Comparison of ENCODE assay signal across 12 cellular contexts in the genomic region with DNA sequence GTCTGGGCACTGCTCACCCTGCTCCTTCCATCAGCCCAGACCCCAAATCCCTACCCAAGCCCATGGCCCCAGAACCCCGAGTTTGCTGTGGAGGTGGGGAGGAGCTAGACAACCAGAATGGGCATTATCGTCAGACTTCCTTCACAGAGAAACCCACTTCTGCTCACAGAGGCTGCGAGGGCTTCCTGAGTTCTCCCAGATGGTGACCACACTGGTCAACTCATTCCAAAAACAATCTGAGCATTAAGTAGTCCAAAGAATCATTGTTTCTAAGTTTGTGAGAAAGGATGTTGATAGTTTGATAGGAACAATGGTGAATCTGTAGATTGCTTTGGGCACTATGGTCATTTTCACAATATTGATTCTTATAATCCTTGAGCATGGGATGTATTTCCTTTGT.
DNase-seq lines count a peak whose midpoint lies in the region.
"Had no signal": no experiment of that assay in that cellular context is flagged by ENCODE, and none has a peak within 500 bp of the region (broad histone marks: within the 10 kb centered on the region; RNA-seq: fewer than 3 reads in every experiment).

No MANE protein-coding gene starts in this region.

- H3K4me1 ChIP-seq in mesenchymal stem cell (ENCODE audit: control insufficient read depth, insufficient read depth, low read depth, low read length) = no peaks in the 10 kb centered on the region
- H3K4me1 ChIP-seq: Caco-2 had no signal

- H3K14ac ChIP-seq in mesenchymal stem cell (ENCODE audit: low read length in 2 of 2) = no peak overlapping the region

- peaks cover 37% of the 10 kb centered on the region for H3K9me3 ChIP-seq in mesenchymal stem cell (ENCODE audit: control insufficient read depth, low read length)
- H3K9me3 ChIP-seq: Caco-2 had no signal

- no peak overlapping the region for H4K91ac ChIP-seq in mesenchymal stem cell (ENCODE audit: low read length)

- peaks cover 8 to 16% of the 10 kb centered on the region in 2 experiments for H3K27me3 ChIP-seq in mesenchymal stem cell (ENCODE audit: control insufficient read depth in 1 of 2, insufficient read depth in 1 of 2, low read length in 2 of 2)

- 75% methylated on average over 2 of the region's 3 CpGs for WGBS in mesenchymal stem cell

- no peaks in the 10 kb centered on the region for H3K79me1 ChIP-seq in mesenchymal stem cell (replicated peaks; ENCODE audit: low read length, poor library complexity, severe bottlenecking)

- H3K18ac ChIP-seq in mesenchymal stem cell (ENCODE audit: low read depth in 1 of 2, low read length in 2 of 2) = no peak overlapping the region

- H3K4ac ChIP-seq in mesenchymal stem cell (ENCODE audit: low read depth in 1 of 2, low read length in 2 of 2) = no peak overlapping the region

- H2BK15ac ChIP-seq in mesenchymal stem cell (ENCODE audit: low read depth, poor library complexity, severe bottlenecking) = no peak overlapping the region

- H3K27ac ChIP-seq in mesenchymal stem cell (ENCODE audit: low read length, poor library complexity, severe bottlenecking) = no peak overlapping the region
- H3K27ac ChIP-seq: C4-2B, GM23248 had no signal

- H3K9ac ChIP-seq in mesenchymal stem cell (ENCODE audit: low read length) = no peak overlapping the region
- H3K9ac ChIP-seq: GM23248 had no signal

- no peak overlapping the region for H2BK12ac ChIP-seq in mesenchymal stem cell (ENCODE audit: low read length in 2 of 2)

- no peak overlapping the region for H2AFZ ChIP-seq in mesenchymal stem cell (ENCODE audit: low read depth, low read length)
- H2AFZ ChIP-seq: GM23248 had no signal

- no peak overlapping the region for H3K23ac ChIP-seq in mesenchymal stem cell (ENCODE audit: low read length in 2 of 2)

- no peak overlapping the region for H3K4me2 ChIP-seq in mesenchymal stem cell (ENCODE audit: low read length, poor library complexity, severe bottlenecking)

- no peak overlapping the region for H2BK5ac ChIP-seq in mesenchymal stem cell (ENCODE audit: low read depth, low read length, poor library complexity, severe bottlenecking)

- no peak overlapping the region for H3K4me3 ChIP-seq in mesenchymal stem cell (ENCODE audit: insufficient read depth in 1 of 2, low read depth in 1 of 2, low read length in 2 of 2)
- H3K4me3 ChIP-seq: GM23248 had no signal

- no peaks in the 10 kb centered on the region for H3K36me3 ChIP-seq in mesenchymal stem cell (ENCODE audit: control insufficient read depth in 1 of 2, insufficient read depth in 2 of 2, low read depth in 1 of 2, low read length in 2 of 2)

- no peak overlapping the region for H2BK120ac ChIP-seq in mesenchymal stem cell (ENCODE audit: low read depth, low read length)

- H2AK5ac ChIP-seq in mesenchymal stem cell (ENCODE audit: low read length, severe bottlenecking) = no peak overlapping the region

- DNase-seq in GDM1 (lab: John Stamatoyannopoulos, UW) (peak; percentile 45), dermis blood vessel endothelial cell (peak; percentile 69), foreskin melanocyte (peak; percentile 50), cerebellum (ENCODE audit: low spot score) (no peak), T-helper 9 cell (no peak), mesenchymal stem cell (no peak)
- DNase-seq: Caco-2; CD4-positive, alpha-beta T cell; GM23248; HCEC 1CT; HFFc6 had no signal

- no peak overlapping the region for H4K8ac ChIP-seq in mesenchymal stem cell (ENCODE audit: low read length)

Comparison
In these comparisons a context has a peak if more than half of its experiments do, and no peak if none do; other contexts are left out.
1. DNase-seq: peak in GDM1 (single experiment), dermis blood vessel endothelial cell (single experiment) and foreskin melanocyte (single experiment); none in cerebellum (single experiment), T-helper 9 cell (single experiment) and mesenchymal stem cell (single experiment).